Comparison of ENCODE assay signal across 20 cellular contexts in genomic region chr2:177195194-177195593, GRCh38. TPM values are rescaled to one million over a fixed set of nuclear protein-coding genes. Genes with fewer than 3 reads are reported as not detected.
A peak's percentile ranks its signal among the peaks of the same experiment; 100 is the strongest.
DNase-seq lines count a peak whose midpoint lies in the region; ATAC-seq and TF ChIP-seq lines count a peak whose summit lies in the region.
"Had no signal": no experiment of that assay in that cellular context is flagged by ENCODE, and none has a peak within 500 bp of the region (broad histone marks: within the 10 kb centered on the region; RNA-seq: fewer than 3 reads in every experiment).

No MANE protein-coding gene starts in this region.

- no peaks in the 10 kb centered on the region for H3K9me2 ChIP-seq in OCI-LY1 (ENCODE audit: low read depth, low read length)

- H3F3A ChIP-seq in OCI-LY1 (ENCODE audit: insufficient read depth, low read length) = no peaks in the 10 kb centered on the region

- DNase-seq in NCI-H82 (lab: John Stamatoyannopoulos, UW) = peak; percentile 25
- DNase-seq in NCI-H82 treated with DMSO at 0.1 percent for 48 hours (lab: John Stamatoyannopoulos, UW; ENCODE audit: unreplicated experiment) = no peak
- peak; percentile 52 for DNase-seq in left kidney (ENCODE audit: low read depth, low spot score)
- no peak for DNase-seq in NCI-H748 (lab: John Stamatoyannopoulos, UW; ENCODE audit: unreplicated experiment)
- no peak for DNase-seq in D341Med (ENCODE audit: low spot score)
- DNase-seq in mesothelial cell of epicardium (ENCODE audit: low spot score in 2 of 2, unreplicated experiment in 2 of 2) = no peak
- DNase-seq: activated CD4-positive, alpha-beta T cell treated with anti-CD3 and anti-CD28 coated beads, Interleukin-2, amount 50 U/mL, for 1 hour; activated naive CD8-positive, alpha-beta T cell treated with anti-CD3 and anti-CD28 coated beads for 36 hours; activated T-cell treated with anti-CD3 and anti-CD28 coated beads, Interleukin-2, amount 50 U/mL, for 24 hours; brain microvascular endothelial cell; DMS53; esophagus squamous epithelium; glutamatergic neuron; lower lobe of right lung; naive B cell; SIG-M5; stimulated activated naive CD4-positive, alpha-beta T cell had no signal

- H3K4me3 ChIP-seq in OCI-LY1 (ENCODE audit: low read depth, low read length, poor library complexity, severe bottlenecking) = no peak overlapping the region
- H3K4me3 ChIP-seq: esophagus squamous epithelium, lower lobe of right lung had no signal

- H3K27ac ChIP-seq in OCI-LY1 (ENCODE audit: low read depth, low read length, poor library complexity, severe bottlenecking) = no peak overlapping the region
- H3K27ac ChIP-seq: brain microvascular endothelial cell, esophagus squamous epithelium, lower lobe of right lung had no signal

- H3K36me3 ChIP-seq in OCI-LY1 (ENCODE audit: insufficient read depth, low read length) = no peaks in the 10 kb centered on the region
- H3K36me3 ChIP-seq: brain microvascular endothelial cell, esophagus squamous epithelium, lower lobe of right lung had no signal

- no peaks in the 10 kb centered on the region for H3K27me3 ChIP-seq in OCI-LY1 (ENCODE audit: insufficient read depth, low read length)
- H3K27me3 ChIP-seq: brain microvascular endothelial cell, esophagus squamous epithelium had no signal

- no peaks in the 10 kb centered on the region for H3K4me1 ChIP-seq in OCI-LY1 (ENCODE audit: insufficient read depth, low read length, severe bottlenecking)
- H3K4me1 ChIP-seq: esophagus squamous epithelium, lower lobe of right lung had no signal

- no peak overlapping the region for H3K27ac Mint-ChIP-seq in mesothelial cell of epicardium
- H3K27ac Mint-ChIP-seq: activated naive CD8-positive, alpha-beta T cell treated with anti-CD3 and anti-CD28 coated beads for 36 hours; activated T-cell treated with anti-CD3 and anti-CD28 coated beads, Interleukin-2, amount 50 U/mL, for 24 hours; CD14-positive monocyte had no signal

- H3K4me3 Mint-ChIP-seq in mesothelial cell of epicardium = no peak overlapping the region
- H3K4me3 Mint-ChIP-seq: activated naive CD8-positive, alpha-beta T cell treated with anti-CD3 and anti-CD28 coated beads for 36 hours; activated T-cell treated with anti-CD3 and anti-CD28 coated beads, Interleukin-2, amount 50 U/mL, for 24 hours; CD14-positive monocyte; naive B cell had no signal

- TF ChIP-seq CTCF in OCI-LY1 (IDR thresholded peaks at IDR 0.05; ENCODE audit: low read length) (peak; percentile 36), mesothelial cell of epicardium (IDR thresholded peaks at IDR 0.05; ENCODE audit: unreplicated experiment) (no peak)

- no peak overlapping the region for H2AFZ ChIP-seq in OCI-LY1 (ENCODE audit: low read length)

- H3K36me3 Mint-ChIP-seq in mesothelial cell of epicardium = no peaks in the 10 kb centered on the region
- H3K36me3 Mint-ChIP-seq: activated naive CD8-positive, alpha-beta T cell treated with anti-CD3 and anti-CD28 coated beads for 36 hours; CD14-positive monocyte; naive B cell had no signal

- ATAC-seq in GM19463 (IDR thresholded peaks at IDR 0.05; ENCODE audit: unreplicated experiment) = peak; percentile 59
- ATAC-seq: lower lobe of right lung had no signal

- H3K9me3 ChIP-seq in OCI-LY1 (ENCODE audit: low read length) = no peaks in the 10 kb centered on the region
- H3K9me3 ChIP-seq: esophagus squamous epithelium, lower lobe of right lung had no signal

- H3K79me2 ChIP-seq in OCI-LY1 (ENCODE audit: insufficient read depth, low read length) = no peaks in the 10 kb centered on the region

- no peaks in the 10 kb centered on the region for H3K4me1 Mint-ChIP-seq in mesothelial cell of epicardium
- H3K4me1 Mint-ChIP-seq: CD14-positive monocyte, naive B cell had no signal

- H3K4me2 ChIP-seq in OCI-LY1 (ENCODE audit: low read length) = no peak overlapping the region

- H3K9ac ChIP-seq in OCI-LY1 (ENCODE audit: low read length) = no peak overlapping the region

- H3K27me3 Mint-ChIP-seq in mesothelial cell of epicardium (ENCODE audit: low read depth) = no peaks in the 10 kb centered on the region
- H3K27me3 Mint-ChIP-seq: activated naive CD8-positive, alpha-beta T cell treated with anti-CD3 and anti-CD28 coated beads for 36 hours; activated T-cell treated with anti-CD3 and anti-CD28 coated beads, Interleukin-2, amount 50 U/mL, for 24 hours; naive B cell had no signal

- H3K9me3 Mint-ChIP-seq in mesothelial cell of epicardium = no peaks in the 10 kb centered on the region
- H3K9me3 Mint-ChIP-seq: activated naive CD8-positive, alpha-beta T cell treated with anti-CD3 and anti-CD28 coated beads for 36 hours; activated T-cell treated with anti-CD3 and anti-CD28 coated beads, Interleukin-2, amount 50 U/mL, for 24 hours; CD14-positive monocyte; naive B cell had no signal

- H4K20me1 ChIP-seq in OCI-LY1 (ENCODE audit: insufficient read depth, low read length) = no peaks in the 10 kb centered on the region

RNA-seq across cellular contexts. Expression of gene HNRNPA3, which starts 17.4 kb away (rescaled TPM):
- 264 to 274 TPM (median 269 TPM) in 3 replicates for total RNA-seq in mesothelial cell of epicardium

Comparison
In these comparisons a context has a peak if more than half of its experiments do, and no peak if none do; other contexts are left out.
1. DNase-seq: peak in NCI-H82 (single experiment) and left kidney (single experiment); none in NCI-H82 treated with DMSO at 0.1 percent for 48 hours (single experiment), NCI-H748 (single experiment), D341Med (single experiment) and mesothelial cell of epicardium (0 of 2).